ENCODE assay signal across 7 cellular contexts in the genomic region with DNA sequence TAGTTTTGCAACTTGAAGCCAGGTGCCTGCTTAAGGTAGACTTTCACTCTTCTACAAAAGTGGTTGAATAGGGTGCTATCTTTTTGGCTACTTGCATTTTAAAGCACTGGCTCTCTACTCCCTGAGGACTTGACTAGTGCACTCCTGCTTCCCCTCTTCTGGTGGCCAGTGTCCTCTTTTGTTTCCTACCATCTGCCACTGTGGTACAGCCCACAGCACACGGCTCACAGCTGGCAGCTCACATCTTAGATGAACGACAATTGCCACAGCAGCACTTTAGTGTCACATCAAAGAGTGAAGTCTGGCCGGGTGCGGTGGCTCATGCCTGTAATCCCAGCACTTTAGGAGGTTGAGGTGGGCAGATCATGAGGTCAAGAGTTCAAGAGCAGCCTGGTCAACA. TPM values are rescaled to one million over a fixed set of nuclear protein-coding genes. Genes with fewer than 3 reads are reported as not detected.
A peak's percentile ranks its signal among the peaks of the same experiment; 100 is the strongest.
DNase-seq lines count a peak whose midpoint lies in the region; ATAC-seq and TF ChIP-seq lines count a peak whose summit lies in the region.
"Not testable (repeated sequence)": the region's sequence is repeated elsewhere in the genome, so short reads cannot be mapped to it uniquely, and the experiment has no call there.

No MANE protein-coding gene starts in this region.

- H3K36me3 Mint-ChIP-seq in CD4-positive, alpha-beta T cell (ENCODE audit: low read depth) = peaks cover 96% of the 10 kb centered on the region
- H3K36me3 Mint-ChIP-seq in WTC11 = peaks cover 41% of the 10 kb centered on the region
- H3K36me3 Mint-ChIP-seq in activated T-helper 17 cell treated with anti-CD3 and anti-CD28 coated beads, Interleukin-2, amount 50 U/mL, for 72 hours (ENCODE audit: low read depth) = peaks cover 98% of the 10 kb centered on the region
- H3K36me3 Mint-ChIP-seq in effector memory CD8-positive, alpha-beta T cell (ENCODE audit: insufficient read depth) = peaks cover 47% of the 10 kb centered on the region
- peaks cover 25% of the 10 kb centered on the region for H3K36me3 Mint-ChIP-seq in natural killer cell

- CTCF ChIA-PET in CD4-positive, alpha-beta T cell (lab: Charles Lee); WTC11 (lab: Charles Lee): not testable (repeated sequence)

- H3K27ac Mint-ChIP-seq in CD4-positive, alpha-beta T cell = peak overlapping the region; percentile 73
- H3K27ac Mint-ChIP-seq in WTC11 (peak overlapping the region; percentile 66; the same call in 1 of the 2 replicates), natural killer cell (peak overlapping the region; percentile 86 to 92)
- H3K27ac Mint-ChIP-seq in activated T-helper 17 cell treated with anti-CD3 and anti-CD28 coated beads, Interleukin-2, amount 50 U/mL, for 72 hours = not testable (repeated sequence)
- H3K27ac Mint-ChIP-seq in effector memory CD8-positive, alpha-beta T cell = peak overlapping the region; percentile 67 to 82

- peaks cover 89% of the 10 kb centered on the region for H3K9me3 ChIP-seq in CD4-positive, alpha-beta T cell (ENCODE audit: control insufficient read depth, low read length)
- H3K9me3 ChIP-seq in right atrium auricular region = peaks cover 0 to 11% of the 10 kb centered on the region in 2 donors

- H3K27ac ChIP-seq in CD4-positive, alpha-beta T cell (ENCODE audit: low read depth, low read length) = not testable (repeated sequence)
- H3K27ac ChIP-seq in right atrium auricular region = peak overlapping the region; percentile 60 to 64

- not testable (repeated sequence) for H3K4me3 ChIP-seq in right atrium auricular region

- H3K36me3 ChIP-seq in right atrium auricular region = peaks cover 25% of the 10 kb centered on the region

- DNase-seq in CD4-positive, alpha-beta T cell; WTC11 (ENCODE audit: low spot score); effector memory CD8-positive, alpha-beta T cell; right atrium auricular region (ENCODE audit: low spot score); natural killer cell: not testable (repeated sequence)
- peak; percentile 15 for DNase-seq in NCI-H1092 treated with DMSO at 0.1 percent for 48 hours (lab: John Stamatoyannopoulos, UW)

- POLR2A ChIA-PET in CD4-positive, alpha-beta T cell (lab: Charles Lee) = interaction anchor here (1.2 to 1.3 kb wide), 4 partner anchors 16 to 421 kb away, joined by 3 to 6 read pairs (median 4); a partner anchor contains a TSS
- POLR2A ChIA-PET in WTC11 (lab: Charles Lee) = not testable (repeated sequence)

- peak overlapping the region; percentile 82 for H3K4me3 Mint-ChIP-seq in CD4-positive, alpha-beta T cell
- not testable (repeated sequence) for H3K4me3 Mint-ChIP-seq in WTC11, natural killer cell
- H3K4me3 Mint-ChIP-seq in activated T-helper 17 cell treated with anti-CD3 and anti-CD28 coated beads, Interleukin-2, amount 50 U/mL, for 72 hours = peak overlapping the region; percentile 39
- H3K4me3 Mint-ChIP-seq in effector memory CD8-positive, alpha-beta T cell = peak overlapping the region; percentile 42 to 61

- ATAC-seq in CD4-positive, alpha-beta T cell (ENCODE audit: poor library complexity) = peak; percentile 34
- ATAC-seq in WTC11; activated T-helper 17 cell treated with anti-CD3 and anti-CD28 coated beads, Interleukin-2, amount 50 U/mL, for 72 hours (replicated peaks); natural killer cell: not testable (repeated sequence)
- ATAC-seq in effector memory CD8-positive, alpha-beta T cell (replicated peaks) = peak; percentile 40

- not testable (repeated sequence) for H3K27me3 ChIP-seq in CD4-positive, alpha-beta T cell (ENCODE audit: control insufficient read depth, insufficient read depth, low read length); right atrium auricular region

- H3K4me1 Mint-ChIP-seq in CD4-positive, alpha-beta T cell (ENCODE audit: low read depth) = peaks cover 24% of the 10 kb centered on the region
- H3K4me1 Mint-ChIP-seq in WTC11 (peaks cover 14% of the 10 kb centered on the region), natural killer cell (peaks cover 52 to 58% of the 10 kb centered on the region in 2 donors)
- H3K4me1 Mint-ChIP-seq in activated T-helper 17 cell treated with anti-CD3 and anti-CD28 coated beads, Interleukin-2, amount 50 U/mL, for 72 hours = not testable (repeated sequence)
- H3K4me1 Mint-ChIP-seq in effector memory CD8-positive, alpha-beta T cell (ENCODE audit: low read depth in 2 of 2) = peaks cover 17 to 30% of the 10 kb centered on the region in 2 donors

- not testable (repeated sequence) for H3K27me3 Mint-ChIP-seq in CD4-positive, alpha-beta T cell; WTC11 (ENCODE audit: low read depth); activated T-helper 17 cell treated with anti-CD3 and anti-CD28 coated beads, Interleukin-2, amount 50 U/mL, for 72 hours; effector memory CD8-positive, alpha-beta T cell; natural killer cell (ENCODE audit: low read depth in 2 of 2)

- not testable (repeated sequence) for H3K9me3 Mint-ChIP-seq in CD4-positive, alpha-beta T cell; activated T-helper 17 cell treated with anti-CD3 and anti-CD28 coated beads, Interleukin-2, amount 50 U/mL, for 72 hours; effector memory CD8-positive, alpha-beta T cell
- H3K9me3 Mint-ChIP-seq in WTC11 = peaks cover 24% of the 10 kb centered on the region
- peaks cover 2 to 11% of the 10 kb centered on the region in 2 donors for H3K9me3 Mint-ChIP-seq in natural killer cell

- H3K4me1 ChIP-seq in right atrium auricular region = peaks cover 0 to 45% of the 10 kb centered on the region in 2 donors

- intact Hi-C loops in CD4-positive, alpha-beta T cell (cut with DNase I, micrococcal nuclease) = loop anchor here in 1 of 2 experiments (5.0 to 10.0 kb wide), 2 partner anchors 42 to 275 kb away; no protein-coding TSS in a partner anchor
- intact Hi-C loops in natural killer cell (cut with micrococcal nuclease) = loop anchor here (2.0 kb wide), 1 partner anchor 15 kb away; a partner anchor contains a TSS

- TF ChIP-seq CTCF in CD4-positive, alpha-beta T cell (IDR thresholded peaks at IDR 0.05); WTC11 (IDR thresholded peaks at IDR 0.05); right atrium auricular region (IDR thresholded peaks at IDR 0.05); natural killer cell (IDR thresholded peaks at IDR 0.05): not testable (repeated sequence)

RNA-seq across cellular contexts. Expression of a gene that starts 15.6 kb away (rescaled TPM):
- total RNA-seq in CD4-positive, alpha-beta T cell = 10 to 100 TPM; 95.5 to 99.3 TPM
- total RNA-seq in WTC11 (2021) (36.5 to 40.4 TPM (median 40.3 TPM) in 3 replicates), right atrium auricular region (100 to 1,000 TPM; 101 TPM), natural killer cell (100 to 1,000 TPM in 1 of 3 donors, 10 to 100 TPM in 2; 92.3 to 144 (median 96.7) TPM)
- total RNA-seq in activated T-helper 17 cell treated with anti-CD3 and anti-CD28 coated beads, Interleukin-2, amount 50 U/mL, for 72 hours = 10 to 100 TPM; 23.7 to 39.9 TPM
